In genomic region chr19:51514866-51515481, GRCh38 we compare ENCODE assay signal across 8 cellular contexts.
DNase-seq lines count a peak whose midpoint lies in the region; ATAC-seq lines count a peak whose summit lies in the region.

No MANE protein-coding gene starts in this region.

- DNase-seq in COLO829 (ENCODE audit: low spot score) (peak; percentile 31), GM19240 (ENCODE audit: insufficient read length, low spot score) (peak; percentile 48), NCI-H748 (lab: John Stamatoyannopoulos, UW; ENCODE audit: unreplicated experiment) (peak; percentile 52), amniotic stem cell (lab: John Stamatoyannopoulos, UW) (peak; percentile 1), inferior parietal cortex (ENCODE audit: extremely low spot score) (peak; percentile 76)
- DNase-seq in stimulated activated CD4-positive, alpha-beta T cell treated with anti-CD3 and anti-CD28 coated beads, Interleukin-4, amount 100 ng/mL, for 24 hours, result peak; percentile 50

- ATAC-seq in GM19324 (IDR thresholded peaks at IDR 0.05; ENCODE audit: low FRiP score, unreplicated experiment) (no peak), HG02642 (IDR thresholded peaks at IDR 0.05; ENCODE audit: poor library complexity, unreplicated experiment) (no peak)

Comparison
In these comparisons a context has a peak if more than half of its experiments do, and no peak if none do; other contexts are left out.
1. DNase-seq: peak in every context shown above with its lines; median percentile 76 in inferior parietal cortex; 52 in NCI-H748; 50 in stimulated activated CD4-positive, alpha-beta T cell treated with anti-CD3 and anti-CD28 coated beads, Interleukin-4, amount 100 ng/mL, for 24 hours; 48 in GM19240; 31 in COLO829; 1 in amniotic stem cell.